ENCODE assay signal across 13 cellular contexts in genomic region chr21:21200939-21201610, GRCh38.
DNase-seq lines count a peak whose midpoint lies in the region; ATAC-seq and TF ChIP-seq lines count a peak whose summit lies in the region.
"Had no signal": no experiment of that assay in that cellular context is flagged by ENCODE, and none has a peak within 500 bp of the region (broad histone marks: within the 10 kb centered on the region; RNA-seq: fewer than 3 reads in every experiment).

No MANE protein-coding gene starts in this region.

- WGBS in upper lobe of left lung, 2 donors: 49 to 57% methylated on average over 5 of the region's 5 CpGs
- WGBS in esophagus squamous epithelium, 2 donors: 44 to 45% methylated on average over 5 of the region's 5 CpGs

- H3K27me3 ChIP-seq in upper lobe of left lung: no peaks in the 10 kb centered on the region
- H3K27me3 ChIP-seq in esophagus squamous epithelium: no peaks in the 10 kb centered on the region

- H3K4me1 ChIP-seq in upper lobe of left lung (no peaks in the 10 kb centered on the region), esophagus squamous epithelium (peaks cover 0 to 5% (median 0%) of the 10 kb centered on the region in 3 donors)

- H3K4me3 Mint-ChIP-seq in activated naive CD8-positive, alpha-beta T cell treated with anti-CD3 and anti-CD28 coated beads for 36 hours: no peak overlapping the region
- no peak overlapping the region for H3K4me3 Mint-ChIP-seq in activated naive CD8-positive, alpha-beta T cell treated with anti-CD3 and anti-CD28 coated beads, Interleukin-2, amount 50 U/mL, for 24 hours
- peak overlapping the region; percentile 65 for H3K4me3 Mint-ChIP-seq in activated T-helper 17 cell treated with anti-CD3 and anti-CD28 coated beads, Interleukin-2, amount 50 U/mL, for 72 hours

- no peaks in the 10 kb centered on the region for H3K9me3 Mint-ChIP-seq in activated naive CD8-positive, alpha-beta T cell treated with anti-CD3 and anti-CD28 coated beads for 36 hours
- H3K9me3 Mint-ChIP-seq in activated naive CD8-positive, alpha-beta T cell treated with anti-CD3 and anti-CD28 coated beads, Interleukin-2, amount 50 U/mL, for 24 hours: peaks cover 7% of the 10 kb centered on the region
- H3K9me3 Mint-ChIP-seq in activated T-helper 17 cell treated with anti-CD3 and anti-CD28 coated beads, Interleukin-2, amount 50 U/mL, for 72 hours: no peaks in the 10 kb centered on the region

- no peak for DNase-seq in activated naive CD8-positive, alpha-beta T cell treated with anti-CD3 and anti-CD28 coated beads for 36 hours
- DNase-seq in activated naive CD8-positive, alpha-beta T cell treated with anti-CD3 and anti-CD28 coated beads, Interleukin-2, amount 50 U/mL, for 24 hours: no peak
- peak; percentile 39 for DNase-seq in iris pigment epithelial cell (ENCODE audit: low read depth)
- no peak for DNase-seq in upper lobe of left lung
- no peak for DNase-seq in stimulated activated naive CD4-positive, alpha-beta T cell (lab: John Stamatoyannopoulos, UW)
- DNase-seq in NCI-H2107 (lab: John Stamatoyannopoulos, UW): no peak
- no peak for DNase-seq in esophagus squamous epithelium (lab: John Stamatoyannopoulos, UW)
- DNase-seq: anterior cingulate cortex, H7, hippocampal formation, occipital lobe had no signal

- intact Hi-C loops in esophagus squamous epithelium (cut with DNase I): no loop called here

- H3K4me1 Mint-ChIP-seq in activated naive CD8-positive, alpha-beta T cell treated with anti-CD3 and anti-CD28 coated beads for 36 hours: peaks cover 16% of the 10 kb centered on the region
- H3K4me1 Mint-ChIP-seq in activated naive CD8-positive, alpha-beta T cell treated with anti-CD3 and anti-CD28 coated beads, Interleukin-2, amount 50 U/mL, for 24 hours: peaks cover 23% of the 10 kb centered on the region
- peaks cover 9% of the 10 kb centered on the region for H3K4me1 Mint-ChIP-seq in activated T-helper 17 cell treated with anti-CD3 and anti-CD28 coated beads, Interleukin-2, amount 50 U/mL, for 72 hours

- TF ChIP-seq EP300 in upper lobe of left lung (IDR thresholded peaks at IDR 0.05): no peak

- H3K4me3 ChIP-seq in upper lobe of left lung (peak overlapping the region in 2 of 4 donors; percentile 7 to 25), esophagus squamous epithelium (peak overlapping the region in 2 of 4 donors; percentile 1 to 45)

- no peak for ATAC-seq in activated naive CD8-positive, alpha-beta T cell treated with anti-CD3 and anti-CD28 coated beads, Interleukin-2, amount 50 U/mL, for 24 hours
- no peak for ATAC-seq in activated T-helper 17 cell treated with anti-CD3 and anti-CD28 coated beads, Interleukin-2, amount 50 U/mL, for 72 hours (replicated peaks)
- peak in 1 of 2 donors; percentile 62 for ATAC-seq in upper lobe of left lung (ENCODE audit: low FRiP score in 2 of 2)

- H3K36me3 Mint-ChIP-seq in activated naive CD8-positive, alpha-beta T cell treated with anti-CD3 and anti-CD28 coated beads for 36 hours: no peaks in the 10 kb centered on the region
- no peaks in the 10 kb centered on the region for H3K36me3 Mint-ChIP-seq in activated naive CD8-positive, alpha-beta T cell treated with anti-CD3 and anti-CD28 coated beads, Interleukin-2, amount 50 U/mL, for 24 hours (ENCODE audit: low read depth)
- H3K36me3 Mint-ChIP-seq in activated T-helper 17 cell treated with anti-CD3 and anti-CD28 coated beads, Interleukin-2, amount 50 U/mL, for 72 hours (ENCODE audit: low read depth): no peaks in the 10 kb centered on the region

- no peaks in the 10 kb centered on the region for H3K27me3 Mint-ChIP-seq in activated naive CD8-positive, alpha-beta T cell treated with anti-CD3 and anti-CD28 coated beads for 36 hours
- no peaks in the 10 kb centered on the region for H3K27me3 Mint-ChIP-seq in activated naive CD8-positive, alpha-beta T cell treated with anti-CD3 and anti-CD28 coated beads, Interleukin-2, amount 50 U/mL, for 24 hours
- H3K27me3 Mint-ChIP-seq in activated T-helper 17 cell treated with anti-CD3 and anti-CD28 coated beads, Interleukin-2, amount 50 U/mL, for 72 hours: no peaks in the 10 kb centered on the region

- H3K9me3 ChIP-seq in upper lobe of left lung: no peaks in the 10 kb centered on the region
- H3K9me3 ChIP-seq in esophagus squamous epithelium: no peaks in the 10 kb centered on the region

- no peak for TF ChIP-seq POLR2A in upper lobe of left lung (IDR thresholded peaks at IDR 0.05)
- TF ChIP-seq POLR2A in esophagus squamous epithelium (IDR thresholded peaks at IDR 0.05): no peak

- TF ChIP-seq CTCF in upper lobe of left lung (IDR thresholded peaks at IDR 0.05): no peak
- no peak for TF ChIP-seq CTCF in esophagus squamous epithelium (IDR thresholded peaks at IDR 0.05)

- peak overlapping the region; percentile 74 for H3K27ac Mint-ChIP-seq in activated naive CD8-positive, alpha-beta T cell treated with anti-CD3 and anti-CD28 coated beads for 36 hours
- H3K27ac Mint-ChIP-seq in activated naive CD8-positive, alpha-beta T cell treated with anti-CD3 and anti-CD28 coated beads, Interleukin-2, amount 50 U/mL, for 24 hours: no peak overlapping the region
- H3K27ac Mint-ChIP-seq in activated T-helper 17 cell treated with anti-CD3 and anti-CD28 coated beads, Interleukin-2, amount 50 U/mL, for 72 hours: peak overlapping the region; percentile 87

- H3K36me3 ChIP-seq in upper lobe of left lung (no peaks in the 10 kb centered on the region), esophagus squamous epithelium (no peaks in the 10 kb centered on the region)

- H3K27ac ChIP-seq in upper lobe of left lung (peak overlapping the region; percentile 19 to 38 (median 34)), esophagus squamous epithelium (peak overlapping the region in 2 of 4 donors; percentile 4 to 33)
- H3K27ac ChIP-seq: VCaP had no signal
